Comparison of ENCODE assay signal across 15 cellular contexts in the genomic region with DNA sequence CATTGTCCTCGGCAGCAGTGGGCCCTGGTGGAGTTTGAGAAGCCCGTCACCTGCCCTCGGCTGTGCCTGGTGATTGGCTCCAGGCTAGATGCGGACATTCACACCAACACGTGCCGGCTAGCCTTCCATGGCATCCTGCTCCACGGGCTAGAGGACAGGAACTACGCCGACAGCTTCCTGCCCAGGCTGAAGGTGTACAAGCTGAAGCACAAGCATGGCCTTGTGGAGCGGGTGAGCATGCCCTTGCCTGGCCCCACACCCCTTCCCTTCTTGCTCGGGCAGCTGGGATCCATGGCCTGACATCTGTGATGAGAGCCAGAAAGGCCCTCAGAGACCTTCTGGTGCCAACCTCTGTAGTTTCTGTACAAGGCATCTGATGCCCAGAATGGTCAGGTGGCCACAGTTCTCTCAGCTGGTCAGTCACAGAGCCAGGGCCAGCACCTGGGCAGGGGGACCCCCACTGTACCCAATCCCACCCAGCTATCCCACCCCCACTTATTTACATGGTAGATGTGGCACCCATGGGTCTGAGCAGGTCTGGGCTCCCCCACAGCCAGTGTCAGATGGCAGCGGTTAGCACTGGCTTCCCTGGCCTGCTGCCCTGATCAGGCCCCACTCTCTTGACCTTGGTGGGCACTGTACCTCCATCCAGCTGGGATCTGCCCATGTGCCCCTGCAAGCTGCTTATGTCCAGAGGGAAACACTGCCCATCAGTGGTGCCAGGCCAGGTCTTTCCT.
DNase-seq lines count a peak whose midpoint lies in the region; ATAC-seq and TF ChIP-seq lines count a peak whose summit lies in the region.
"Had no signal": no experiment of that assay in that cellular context is flagged by ENCODE, and none has a peak within 500 bp of the region (broad histone marks: within the 10 kb centered on the region; RNA-seq: fewer than 3 reads in every experiment).

No MANE protein-coding gene starts in this region.

- dilution Hi-C loops in IMR-90 (cut with HindIII; ENCODE audit: low sequenced_read_pairs, unreplicated experiment), result no loop called here

- intact Hi-C loops in Right ventricle myocardium superior (cut with DNase I), result no loop called here
- intact Hi-C loops in left ventricle myocardium inferior (cut with micrococcal nuclease), result no loop called here
- intact Hi-C loops in IMR-90 (cut with micrococcal nuclease), result no loop called here
- intact Hi-C loops in lower lobe of right lung (cut with DNase I), result no loop called here
- intact Hi-C loops in spleen (cut with DNase I; ENCODE audit: low total_unique reads), result no loop called here

- no peak overlapping the region for H2BK15ac ChIP-seq in IMR-90 (ENCODE audit: low read depth, low read length)

- H2BK120ac ChIP-seq in IMR-90 (ENCODE audit: low read depth, low read length), result no peak overlapping the region

- H3K56ac ChIP-seq in IMR-90 (ENCODE audit: extremely low read depth, insufficient read depth, low read length), result no peak overlapping the region

- TF ChIP-seq CTCF in left ventricle myocardium inferior (IDR thresholded peaks at IDR 0.05; ENCODE audit: borderline replicate concordance) (no peak), IMR-90 (conservative IDR thresholded peaks at IDR 0.05; ENCODE audit: low read depth, low read length) (no peak), lower lobe of right lung (IDR thresholded peaks at IDR 0.05) (no peak), spleen (IDR thresholded peaks at IDR 0.05 in 8 of 11, conservative IDR thresholded peaks at IDR 0.05 in 3 of 11) (no peak), type B pancreatic cell (conservative IDR thresholded peaks at IDR 0.05) (no peak)

- H3K4me2 ChIP-seq in IMR-90 (ENCODE audit: low read depth, low read length), result no peak overlapping the region

- H2AFZ ChIP-seq in IMR-90 (replicated peaks; ENCODE audit: low read length, poor library complexity), result peak overlapping the region; percentile 18

- no peak overlapping the region for H2AK5ac ChIP-seq in IMR-90 (ENCODE audit: low read depth, low read length)

- 94% methylated on average over 7 of the region's 12 CpGs; no CpG with 5 or more reads in 1 of the 2 experiments for WGBS in IMR-90 (ENCODE audit: extremely low coverage in 2 of 2, insufficient read length in 1 of 2), 2 experiments
- 81 to 91% (median 87%) methylated on average over 8 to 12 of the region's 12 CpGs for WGBS in spleen, 5 donors

- H3K9me3 ChIP-seq in left ventricle myocardium inferior (replicated peaks) (no peaks in the 10 kb centered on the region), IMR-90 (ENCODE audit: control insufficient read depth, insufficient read depth, low read length) (no peaks in the 10 kb centered on the region), lower lobe of right lung (no peaks in the 10 kb centered on the region), spleen (no peaks in the 10 kb centered on the region)

- H3K4me1 ChIP-seq in left ventricle myocardium inferior (peaks cover 38% of the 10 kb centered on the region), IMR-90 (ENCODE audit: control insufficient read depth, insufficient read depth, low read length) (peaks cover 8% of the 10 kb centered on the region), lower lobe of right lung (peaks cover 7% of the 10 kb centered on the region), spleen (no peaks in the 10 kb centered on the region)

- POLR2A ChIA-PET in IMR-90 (lab: Charles Lee; ENCODE audit: unreplicated experiment), result no interaction called here

- H2BK5ac ChIP-seq in IMR-90 (ENCODE audit: low read depth, low read length, poor library complexity, severe bottlenecking), result no peak overlapping the region

- H4K20me1 ChIP-seq in IMR-90 (ENCODE audit: insufficient read depth, low read length), result no peaks in the 10 kb centered on the region

- H3K27me3 Mint-ChIP-seq in type B pancreatic cell, result no peaks in the 10 kb centered on the region

- TF ChIP-seq POLR2A in IMR-90 (IDR thresholded peaks at IDR 0.05; ENCODE audit: low read depth, low read length) (no peak), spleen (IDR thresholded peaks at IDR 0.05) (no peak)

- no peak overlapping the region for H3K9ac ChIP-seq in IMR-90 (ENCODE audit: low read depth, low read length)

- H3K36me3 ChIP-seq in left ventricle myocardium inferior (peaks cover 23% of the 10 kb centered on the region), IMR-90 (ENCODE audit: control insufficient read depth, insufficient read depth, low read length) (peaks cover 5% of the 10 kb centered on the region), lower lobe of right lung (peaks cover 31% of the 10 kb centered on the region), spleen (peaks cover 0 to 62% (median 16%) of the 10 kb centered on the region in 6 donors)

- no peaks in the 10 kb centered on the region for H3K27me3 ChIP-seq in left ventricle myocardium inferior (ENCODE audit: low read depth)
- H3K27me3 ChIP-seq in IMR-90 (ENCODE audit: control insufficient read depth, insufficient read depth, low read length), result no peaks in the 10 kb centered on the region; the same call in 1 of the 2 replicates
- H3K27me3 ChIP-seq in lower lobe of right lung (ENCODE audit: low read depth), result no peaks in the 10 kb centered on the region
- H3K27me3 ChIP-seq in spleen (replicated peaks in 1 of 7), result no peaks in the 10 kb centered on the region

- no peak overlapping the region for H2BK20ac ChIP-seq in IMR-90 (ENCODE audit: low read depth, low read length)

- no peaks in the 10 kb centered on the region for H3K9me3 Mint-ChIP-seq in type B pancreatic cell

- H4K8ac ChIP-seq in IMR-90 (ENCODE audit: low read depth in 2 of 2, low read length in 2 of 2), result no peak overlapping the region

- CTCF ChIA-PET in IMR-90 (lab: Yijun Ruan, JAX), result no interaction called here

- H3K27ac Mint-ChIP-seq in type B pancreatic cell, result no peak overlapping the region

- TF ChIP-seq RAD21 in IMR-90 (IDR thresholded peaks at IDR 0.05; ENCODE audit: low read length), result no peak

- H4K91ac ChIP-seq in IMR-90 (ENCODE audit: insufficient read depth, low read depth, low read length), result no peak overlapping the region

- no peak overlapping the region for H3K18ac ChIP-seq in IMR-90 (ENCODE audit: low read depth, low read length)

- H3K23ac ChIP-seq in IMR-90 (ENCODE audit: low read depth, low read length), result no peak overlapping the region

- H4K5ac ChIP-seq in IMR-90 (ENCODE audit: low read depth, low read length), result no peak overlapping the region

- H3K79me1 ChIP-seq in IMR-90 (ENCODE audit: low read depth in 1 of 2, low read length in 2 of 2), result peaks cover 0 to 3% of the 10 kb centered on the region in 2 experiments; a peak in 1 of 4 replicates

- H3K36me3 Mint-ChIP-seq in type B pancreatic cell, result peaks cover 12% of the 10 kb centered on the region

- H3K4me1 Mint-ChIP-seq in type B pancreatic cell (ENCODE audit: unreplicated experiment), result peaks cover 51% of the 10 kb centered on the region

- ATAC-seq in Right ventricle myocardium superior (ENCODE audit: poor library complexity), result peak; percentile 7
- no peak for ATAC-seq in IMR-90 (ENCODE audit: low read depth)
- ATAC-seq in lower lobe of right lung, result peak in 1 of 2 donors; percentile 21

- peaks cover 9% of the 10 kb centered on the region for H3K9me1 ChIP-seq in IMR-90 (ENCODE audit: insufficient read depth, low read length)

- H3K27ac ChIP-seq in left ventricle myocardium inferior (replicated peaks) (no peak overlapping the region), IMR-90 (ENCODE audit: insufficient read depth, low read length) (no peak overlapping the region), lower lobe of right lung (no peak overlapping the region), spleen (no peak overlapping the region)

- BruUV-seq in IMR-90 (replicated peaks; lab: Mats Ljungman, UMichigan), result no TSS peak

- no peak overlapping the region for H3K14ac ChIP-seq in IMR-90 (replicated peaks; ENCODE audit: low read depth, low read length)

- in situ Hi-C loops in IMR-90 (cut with MboI; ENCODE audit: low sequenced_read_pairs), result no loop called here

- H3K4me3 ChIP-seq in left ventricle myocardium inferior (no peak overlapping the region), IMR-90 (ENCODE audit: insufficient read depth, low read depth, low read length) (no peak overlapping the region), lower lobe of right lung (no peak overlapping the region), spleen (no peak overlapping the region)

- H3K4ac ChIP-seq in IMR-90 (ENCODE audit: low read depth, low read length), result no peak overlapping the region

- DNase-seq in Right ventricle myocardium superior (no peak), left ventricle myocardium inferior (no peak), IMR-90 (no peak), lower lobe of right lung (peak; percentile 33), spleen (peak; percentile 69), type B pancreatic cell (ENCODE audit: extremely low spot score, unreplicated experiment) (no peak), NCI-H187 treated with DMSO at 0.1 percent for 48 hours (lab: John Stamatoyannopoulos, UW) (no peak)
- DNase-seq: DMS79 treated with DMSO at 0.1 percent for 48 hours, H7, Karpas-422, NCI-H1694, NCI-H2081 treated with DMSO at 0.1 percent for 48 hours, NCI-H446, NCI-H526, OCI-M1 had no signal

- no peak overlapping the region for H3K4me3 Mint-ChIP-seq in type B pancreatic cell

- H2AK9ac ChIP-seq in IMR-90 (replicated peaks; ENCODE audit: low read depth, low read length, poor library complexity), result peak overlapping the region; percentile 47

TF ChIP-seq in IMR-90, 13 proteins besides CTCF, POLR2A, EP300 and RAD21 (continues in another document):
- TF ChIP-seq BHLHE40 (IDR thresholded peaks at IDR 0.05; ENCODE audit: low read depth, low read length) (no peak), RCOR1 (IDR thresholded peaks at IDR 0.05; ENCODE audit: insufficient replicate concordance, low read length) (no peak), FOS (IDR thresholded peaks at IDR 0.05; ENCODE audit: low read depth, low read length) (no peak), CEBPB (IDR thresholded peaks at IDR 0.05; ENCODE audit: low read depth, low read length) (no peak), SMC3 (IDR thresholded peaks at IDR 0.05; ENCODE audit: low read depth, low read length) (no peak), NFE2L2 (IDR thresholded peaks at IDR 0.05; ENCODE audit: low read depth, low read length) (no peak), MXI1 (IDR thresholded peaks at IDR 0.05; ENCODE audit: borderline replicate concordance, low read depth, low read length) (no peak), MAFK (IDR thresholded peaks at IDR 0.05; ENCODE audit: low read depth, low read length) (no peak), MAZ (IDR thresholded peaks at IDR 0.05; ENCODE audit: borderline replicate concordance, low read depth, low read length) (no peak), CHD1 (IDR thresholded peaks at IDR 0.05; ENCODE audit: low read depth, low read length) (no peak)
- TF ChIP-seq, protein P1, sequence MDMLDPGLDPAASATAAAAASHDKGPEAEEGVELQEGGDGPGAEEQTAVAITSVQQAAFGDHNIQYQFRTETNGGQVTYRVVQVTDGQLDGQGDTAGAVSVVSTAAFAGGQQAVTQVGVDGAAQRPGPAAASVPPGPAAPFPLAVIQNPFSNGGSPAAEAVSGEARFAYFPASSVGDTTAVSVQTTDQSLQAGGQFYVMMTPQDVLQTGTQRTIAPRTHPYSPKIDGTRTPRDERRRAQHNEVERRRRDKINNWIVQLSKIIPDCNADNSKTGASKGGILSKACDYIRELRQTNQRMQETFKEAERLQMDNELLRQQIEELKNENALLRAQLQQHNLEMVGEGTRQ (IDR thresholded peaks at IDR 0.05; ENCODE audit: low read depth, low read length), result no peak

Comparison
In these comparisons a context has a peak if more than half of its experiments do, and no peak if none do; other contexts are left out.
1. DNase-seq: peak in lower lobe of right lung (single experiment) and spleen (single experiment); none in Right ventricle myocardium superior (single experiment), left ventricle myocardium inferior (single experiment), IMR-90 (single experiment), type B pancreatic cell (single experiment) and NCI-H187 treated with DMSO at 0.1 percent for 48 hours (single experiment).